13 cellular contexts compared by ENCODE assay signal in genomic region chr1:205492201-205492667, GRCh38.
DNase-seq lines count a peak whose midpoint lies in the region; ATAC-seq lines count a peak whose summit lies in the region.
"Had no signal": no experiment of that assay in that cellular context is flagged by ENCODE, and none has a peak within 500 bp of the region (broad histone marks: within the 10 kb centered on the region; RNA-seq: fewer than 3 reads in every experiment).

No MANE protein-coding gene starts in this region.

- DNase-seq in DMS 273 (lab: John Stamatoyannopoulos, UW; ENCODE audit: unreplicated experiment) (peak; percentile 96), NCI-H146 (lab: John Stamatoyannopoulos, UW) (peak; percentile 70), NCI-H774 (lab: John Stamatoyannopoulos, UW) (peak; percentile 41), kidney tubule cell (ENCODE audit: low spot score) (peak; percentile 44), middle frontal gyrus (ENCODE audit: extremely low spot score, low spot score) (no peak), GDM1 (lab: John Stamatoyannopoulos, UW) (no peak), NOMO-1 treated with DMSO at 0.1 percent for 48 hours (lab: John Stamatoyannopoulos, UW; ENCODE audit: unreplicated experiment) (no peak)
- DNase-seq: activated naive CD4-positive, alpha-beta T cell treated with Interleukin-2 at 50 U/mL for 16 hours; central memory CD4-positive, alpha-beta T cell; SIG-M5 had no signal

- no peak for ATAC-seq in HG02798 (IDR thresholded peaks at IDR 0.05; ENCODE audit: poor library complexity, unreplicated experiment)
- ATAC-seq: GM12878; natural killer cell treated with Interleukin-12 subunit alpha and Interleukin-12 subunit beta and Interleukin-15 and Interleukin-18, amount 100 ng/mL, for 72 hours had no signal

Comparison
In these comparisons a context has a peak if more than half of its experiments do, and no peak if none do; other contexts are left out.
1. DNase-seq: peak in DMS 273 (single experiment), NCI-H146 (single experiment), NCI-H774 (single experiment) and kidney tubule cell (single experiment); none in middle frontal gyrus (single experiment), GDM1 (single experiment) and NOMO-1 treated with DMSO at 0.1 percent for 48 hours (single experiment).